9 cellular contexts compared by ENCODE assay signal in genomic region chr13:98543380-98544104, GRCh38. TPM values are rescaled to one million over a fixed set of nuclear protein-coding genes. Genes with fewer than 3 reads are reported as not detected.
DNase-seq lines count a peak whose midpoint lies in the region; ATAC-seq and TF ChIP-seq lines count a peak whose summit lies in the region.
"Had no signal": no experiment of that assay in that cellular context is flagged by ENCODE, and none has a peak within 500 bp of the region (broad histone marks: within the 10 kb centered on the region; RNA-seq: fewer than 3 reads in every experiment).

No MANE protein-coding gene starts in this region.

- peak; percentile 24 for ATAC-seq in GM19463 (IDR thresholded peaks at IDR 0.05; ENCODE audit: unreplicated experiment)
- peak; percentile 62 for ATAC-seq in activated CD8-positive, alpha-beta T cell treated with anti-CD3 and anti-CD28 coated beads for 36 hours

- CTCF ChIA-PET in activated CD8-positive, alpha-beta T cell treated with anti-CD3 and anti-CD28 coated beads for 36 hours (lab: Charles Lee), result interaction anchor here (1.3 to 1.9 kb wide), 6 partner anchors 15 to 110 kb away, joined by 3 to 7 read pairs (median 4); no protein-coding TSS in a partner anchor

- peaks cover 91% of the 10 kb centered on the region for H3K4me1 Mint-ChIP-seq in activated CD8-positive, alpha-beta T cell treated with anti-CD3 and anti-CD28 coated beads for 36 hours (ENCODE audit: low read depth)

- H3K27me3 ChIP-seq in ACC112 (ENCODE audit: insufficient read depth, low read length) (no peaks in the 10 kb centered on the region), mononuclear cell (ENCODE audit: insufficient read depth, low read length) (no peaks in the 10 kb centered on the region)

- H3K36me3 Mint-ChIP-seq in activated CD8-positive, alpha-beta T cell treated with anti-CD3 and anti-CD28 coated beads for 36 hours (ENCODE audit: low read depth), result peaks cover 36% of the 10 kb centered on the region

- peak; percentile 62 for DNase-seq in activated CD8-positive, alpha-beta T cell treated with anti-CD3 and anti-CD28 coated beads for 36 hours
- no peak for DNase-seq in NCI-H2107 (lab: John Stamatoyannopoulos, UW)
- no peak for DNase-seq in retina
- no peak for DNase-seq in NCI-H2081 treated with DMSO at 0.1 percent for 48 hours (lab: John Stamatoyannopoulos, UW)
- DNase-seq in NCI-H82 (lab: John Stamatoyannopoulos, UW), result no peak
- DNase-seq: NCI-H1436 had no signal

- no peak for TF ChIP-seq CTCF in activated CD8-positive, alpha-beta T cell treated with anti-CD3 and anti-CD28 coated beads for 36 hours (IDR thresholded peaks at IDR 0.05)

- H3K9me3 Mint-ChIP-seq in activated CD8-positive, alpha-beta T cell treated with anti-CD3 and anti-CD28 coated beads for 36 hours, result no peaks in the 10 kb centered on the region

- peaks cover 66% of the 10 kb centered on the region for H3K4me1 ChIP-seq in ACC112 (ENCODE audit: control insufficient read depth, insufficient read depth, low read length, unreplicated experiment)
- H3K4me1 ChIP-seq in mononuclear cell (ENCODE audit: insufficient read depth, low read length), result peaks cover 72% of the 10 kb centered on the region

- intact Hi-C loops in activated CD8-positive, alpha-beta T cell treated with anti-CD3 and anti-CD28 coated beads for 36 hours (cut with micrococcal nuclease), result no loop called here

- H3K4me3 Mint-ChIP-seq in activated CD8-positive, alpha-beta T cell treated with anti-CD3 and anti-CD28 coated beads for 36 hours, result peak overlapping the region; percentile 69

- H3K27ac Mint-ChIP-seq in activated CD8-positive, alpha-beta T cell treated with anti-CD3 and anti-CD28 coated beads for 36 hours, result peak overlapping the region; percentile 88

- no peak overlapping the region for H3K27ac ChIP-seq in ACC112 (ENCODE audit: low read depth, low read length)

- POLR2A ChIA-PET in activated CD8-positive, alpha-beta T cell treated with anti-CD3 and anti-CD28 coated beads for 36 hours (lab: Charles Lee), result interaction anchor here (0.5 to 7.4 kb wide), 7 partner anchors 9 to 34 kb away, joined by 3 to 41 read pairs (median 3); partner anchors contain the start of gene STK24

- H3K36me3 ChIP-seq in ACC112 (ENCODE audit: insufficient read depth, low read length), result no peaks in the 10 kb centered on the region

- no peaks in the 10 kb centered on the region for H3K27me3 Mint-ChIP-seq in activated CD8-positive, alpha-beta T cell treated with anti-CD3 and anti-CD28 coated beads for 36 hours

- no peaks in the 10 kb centered on the region for H3K9me3 ChIP-seq in mononuclear cell (ENCODE audit: low read depth, low read length)

- H3K79me2 ChIP-seq in ACC112 (ENCODE audit: control insufficient read depth, insufficient read depth, low read length, unreplicated experiment), result peaks cover 94% of the 10 kb centered on the region

- H3K4me3 ChIP-seq in ACC112 (ENCODE audit: low read depth, low read length) (peak overlapping the region; percentile 63; the same call in 1 of the 2 replicates), mononuclear cell (ENCODE audit: low read length) (peak overlapping the region; percentile 28)

- H2AFZ ChIP-seq in ACC112 (ENCODE audit: low read length, unreplicated experiment), result no peak overlapping the region

RNA-seq across cellular contexts. Expression of gene STK24, which starts 33.4 kb away (rescaled TPM):
- total RNA-seq in activated CD8-positive, alpha-beta T cell treated with anti-CD3 and anti-CD28 coated beads for 36 hours, result 100 to 1,000 TPM; 118 TPM
- 86.5 TPM for total RNA-seq in mononuclear cell
